ENCODE assay signal across 11 cellular contexts in genomic region chr22:18088825-18089568, GRCh38. TPM values are rescaled to one million over a fixed set of nuclear protein-coding genes. Genes with fewer than 3 reads are reported as not detected.
DNase-seq lines count a peak whose midpoint lies in the region; ATAC-seq and TF ChIP-seq lines count a peak whose summit lies in the region.
"Had no signal": no experiment of that assay in that cellular context is flagged by ENCODE, and none has a peak within 500 bp of the region (broad histone marks: within the 10 kb centered on the region; RNA-seq: fewer than 3 reads in every experiment).

No MANE protein-coding gene starts in this region.

- H3K27me3 ChIP-seq in adrenal gland (no peaks in the 10 kb centered on the region), psoas muscle (ENCODE audit: insufficient read depth in 3 of 3, low read length in 2 of 3) (no peaks in the 10 kb centered on the region)

- peak overlapping the region in 4 of 5 donors; percentile 52 to 88 (median 70) for H3K27ac ChIP-seq in adrenal gland
- peak overlapping the region; percentile 79 for H3K27ac ChIP-seq in psoas muscle
- H3K27ac ChIP-seq: thoracic aorta had no signal

- TF ChIP-seq POLR2A in adrenal gland (IDR thresholded peaks at IDR 0.05): no peak

- H3K4me3 Mint-ChIP-seq in activated CD8-positive, alpha-beta memory T cell treated with anti-CD3 and anti-CD28 coated beads, Interleukin-2, amount 10 ng/mL, durations not matched to agents 7 days and 5 days: no peak overlapping the region
- no peak overlapping the region for H3K4me3 Mint-ChIP-seq in progenitor cell of endocrine pancreas (ENCODE audit: low read depth)

- no peak for TF ChIP-seq CTCF in adrenal gland (IDR thresholded peaks at IDR 0.05)
- TF ChIP-seq CTCF in psoas muscle (IDR thresholded peaks at IDR 0.05): no peak
- TF ChIP-seq CTCF in progenitor cell of endocrine pancreas (IDR thresholded peaks at IDR 0.05; ENCODE audit: unreplicated experiment): no peak

- 65 to 78% (median 70%) methylated on average over 8 to 11 of the region's 11 CpGs for WGBS in adrenal gland, 4 donors
- 53 to 84% (median 76%) methylated on average over 11 of the region's 11 CpGs for WGBS in psoas muscle, 3 donors

- H3K36me3 Mint-ChIP-seq in activated CD8-positive, alpha-beta memory T cell treated with anti-CD3 and anti-CD28 coated beads, Interleukin-2, amount 10 ng/mL, durations not matched to agents 7 days and 5 days: peaks cover 53% of the 10 kb centered on the region
- H3K36me3 Mint-ChIP-seq in progenitor cell of endocrine pancreas (ENCODE audit: insufficient read depth): peaks cover 10% of the 10 kb centered on the region

- H3K27me3 Mint-ChIP-seq in activated CD8-positive, alpha-beta memory T cell treated with anti-CD3 and anti-CD28 coated beads, Interleukin-2, amount 10 ng/mL, durations not matched to agents 7 days and 5 days: no peaks in the 10 kb centered on the region
- H3K27me3 Mint-ChIP-seq in progenitor cell of endocrine pancreas: no peaks in the 10 kb centered on the region

- H3K4me3 ChIP-seq in adrenal gland (no peak overlapping the region), psoas muscle (no peak overlapping the region)
- H3K4me3 ChIP-seq: thoracic aorta had no signal

- peaks cover 17 to 23% of the 10 kb centered on the region in 2 donors for H3K4me1 ChIP-seq in adrenal gland (replicated peaks in 1 of 2)
- peaks cover 18% of the 10 kb centered on the region for H3K4me1 ChIP-seq in psoas muscle

- H3K9me3 ChIP-seq in adrenal gland (replicated peaks in 1 of 3) (no peaks in the 10 kb centered on the region), psoas muscle (no peaks in the 10 kb centered on the region)
- H3K9me3 ChIP-seq: thoracic aorta had no signal

- ATAC-seq in activated CD8-positive, alpha-beta memory T cell treated with anti-CD3 and anti-CD28 coated beads, Interleukin-2, amount 10 ng/mL, durations not matched to agents 7 days and 5 days: no peak
- ATAC-seq in GM21576 (IDR thresholded peaks at IDR 0.05; ENCODE audit: unreplicated experiment) (peak; percentile 53), psoas muscle (peak; percentile 66 to 79 (median 72))
- ATAC-seq: right cardiac atrium had no signal

- H3K9me3 Mint-ChIP-seq in activated CD8-positive, alpha-beta memory T cell treated with anti-CD3 and anti-CD28 coated beads, Interleukin-2, amount 10 ng/mL, durations not matched to agents 7 days and 5 days (ENCODE audit: low read depth): no peaks in the 10 kb centered on the region
- H3K9me3 Mint-ChIP-seq in progenitor cell of endocrine pancreas (ENCODE audit: low read depth): no peaks in the 10 kb centered on the region

- no peak for DNase-seq in activated CD8-positive, alpha-beta memory T cell treated with anti-CD3 and anti-CD28 coated beads, Interleukin-2, amount 10 ng/mL, durations not matched to agents 7 days and 5 days
- DNase-seq in activated CD8-positive, alpha-beta memory T cell treated with anti-CD3 and anti-CD28 coated beads, Interleukin-2, amount 50 U/mL, for 4 hours: no peak
- DNase-seq in adrenal gland (peak; percentile 65 to 87 (median 84)), psoas muscle (peak; percentile 65 to 66), T-helper 2 cell (no peak), mucosa of gallbladder (ENCODE audit: low spot score) (no peak), progenitor cell of endocrine pancreas (ENCODE audit: low spot score, unreplicated experiment) (no peak)
- DNase-seq: NCI-H2029 treated with DMSO at 0.1 percent for 48 hours, right cardiac atrium had no signal

- intact Hi-C loops in adrenal gland (cut with DNase I) (no loop called here), psoas muscle (cut with DNase I) (no loop called here)

- peak overlapping the region; percentile 49 for H3K27ac Mint-ChIP-seq in activated CD8-positive, alpha-beta memory T cell treated with anti-CD3 and anti-CD28 coated beads, Interleukin-2, amount 10 ng/mL, durations not matched to agents 7 days and 5 days
- H3K27ac Mint-ChIP-seq in progenitor cell of endocrine pancreas: no peak overlapping the region

- H3K36me3 ChIP-seq in adrenal gland (replicated peaks in 1 of 2): peaks cover 0 to 49% of the 10 kb centered on the region in 2 donors
- peaks cover 0 to 53% of the 10 kb centered on the region in 2 donors for H3K36me3 ChIP-seq in psoas muscle (ENCODE audit: insufficient read depth in 1 of 2, low read depth in 1 of 2)

- CTCF ChIA-PET in activated CD8-positive, alpha-beta memory T cell treated with anti-CD3 and anti-CD28 coated beads, Interleukin-2, amount 10 ng/mL, durations not matched to agents 7 days and 5 days (lab: Charles Lee): interaction anchor here (1.1 to 1.6 kb wide), 2 partner anchors 9 to 13 kb away, joined by 4 read pairs; no protein-coding TSS in a partner anchor

- peaks cover 25% of the 10 kb centered on the region for H3K4me1 Mint-ChIP-seq in activated CD8-positive, alpha-beta memory T cell treated with anti-CD3 and anti-CD28 coated beads, Interleukin-2, amount 10 ng/mL, durations not matched to agents 7 days and 5 days
- peaks cover 4% of the 10 kb centered on the region for H3K4me1 Mint-ChIP-seq in progenitor cell of endocrine pancreas (ENCODE audit: low read depth)

RNA-seq across cellular contexts. Expression of gene PEX26, which starts 11.2 kb away (rescaled TPM):
- total RNA-seq in activated CD8-positive, alpha-beta memory T cell treated with anti-CD3 and anti-CD28 coated beads, Interleukin-2, amount 10 ng/mL, durations not matched to agents 7 days and 5 days: 10 to 100 TPM; 38.9 to 46.8 TPM
- total RNA-seq in adrenal gland: 10 to 100 TPM; 16.7 to 57.8 (median 41.0) TPM
- 10 to 100 TPM in 2 of 3 donors, 1 to 10 TPM in 1; 8.4 to 23.9 (median 15.8) TPM for polyA plus RNA-seq in adrenal gland
- total RNA-seq in psoas muscle: 10 to 100 TPM; 17.6 to 23.4 (median 19.8) TPM
- 10 to 100 TPM; 11.2 to 19.0 (median 15.2) TPM for polyA plus RNA-seq in psoas muscle
- total RNA-seq in mucosa of gallbladder: 51.5 TPM
- total RNA-seq in progenitor cell of endocrine pancreas: 46.1 and 50.1 TPM in 2 replicates

RNA-seq across cellular contexts. Expression of gene TUBA8, which starts 21.6 kb away (rescaled TPM):
- total RNA-seq in activated CD8-positive, alpha-beta memory T cell treated with anti-CD3 and anti-CD28 coated beads, Interleukin-2, amount 10 ng/mL, durations not matched to agents 7 days and 5 days: 1 to 10 TPM in 1 of 2 experiments, under 1 TPM in 1; 0.42 to 1.7 TPM
- total RNA-seq in adrenal gland (1 to 10 TPM in 7 of 8 donors, under 1 TPM in 1; 0.65 to 2.4 (median 1.3) TPM), psoas muscle (100 to 1,000 TPM in 3 of 4 donors, 10 to 100 TPM in 1; 80.2 to 150 (median 118) TPM), mucosa of gallbladder (2.1 TPM), progenitor cell of endocrine pancreas (2.4 and 3.2 TPM in 2 replicates)
- polyA plus RNA-seq in adrenal gland (1 to 10 TPM; 1.7 to 4.3 (median 3.2) TPM), psoas muscle (100 to 1,000 TPM in 2 of 3 donors, 10 to 100 TPM in 1; 38.8 to 142 (median 115) TPM)

Comparison
In these comparisons a context has a peak if more than half of its experiments do, and no peak if none do; other contexts are left out.
1. DNase-seq: peak in adrenal gland (7 of 7) and psoas muscle (2 of 2); none in activated CD8-positive, alpha-beta memory T cell treated with anti-CD3 and anti-CD28 coated beads, Interleukin-2, amount 10 ng/mL, durations not matched to agents 7 days and 5 days (single experiment), activated CD8-positive, alpha-beta memory T cell treated with anti-CD3 and anti-CD28 coated beads, Interleukin-2, amount 50 U/mL, for 4 hours (single experiment), T-helper 2 cell (0 of 5), mucosa of gallbladder (single experiment) and progenitor cell of endocrine pancreas (single experiment).
2. RNA of gene TUBA8, which starts 21.6 kb away (total RNA-seq): 80.2 to 150 TPM in psoas muscle; 2.4 to 3.2 TPM in progenitor cell of endocrine pancreas, 2.1 TPM in mucosa of gallbladder (single experiment), 0.42 to 1.7 TPM in activated CD8-positive, alpha-beta memory T cell treated with anti-CD3 and anti-CD28 coated beads, Interleukin-2, amount 10 ng/mL, durations not matched to agents 7 days and 5 days and 0.65 to 2.4 TPM in adrenal gland; every median in the first group is over 10 times any median in the second.